ENCODE assay signal across 17 cellular contexts in the genomic region with DNA sequence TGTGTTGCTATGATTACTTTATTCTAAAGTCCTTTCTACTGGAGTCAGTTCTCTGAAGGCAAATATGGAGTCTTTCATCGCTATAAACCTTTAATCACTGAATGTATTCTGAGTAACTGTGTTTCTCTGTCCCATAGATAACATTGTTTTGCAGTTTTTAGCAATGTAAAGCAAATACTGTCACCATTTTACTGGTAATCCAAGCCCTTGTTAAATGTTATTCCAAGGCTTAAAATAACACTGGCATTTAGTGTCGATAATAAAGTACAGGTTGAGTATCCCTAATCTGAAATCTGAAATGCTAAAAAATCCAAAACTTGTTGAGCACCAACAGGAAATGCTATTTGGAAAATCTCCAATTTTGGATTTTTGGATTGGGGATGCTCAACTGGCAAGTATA. TPM values are rescaled to one million over a fixed set of nuclear protein-coding genes. Genes with fewer than 3 reads are reported as not detected.
DNase-seq lines count a peak whose midpoint lies in the region; ATAC-seq and TF ChIP-seq lines count a peak whose summit lies in the region.
"Had no signal": no experiment of that assay in that cellular context is flagged by ENCODE, and none has a peak within 500 bp of the region (broad histone marks: within the 10 kb centered on the region; RNA-seq: fewer than 3 reads in every experiment).

No MANE protein-coding gene starts in this region.

- no peak for DNase-seq in CD4-positive, alpha-beta memory T cell
- no peak for DNase-seq in CD8-positive, alpha-beta memory T cell
- DNase-seq in RWPE2 (ENCODE audit: low spot score): no peak
- DNase-seq in immature natural killer cell: no peak
- no peak for DNase-seq in ureter (ENCODE audit: low spot score)
- DNase-seq in NCI-H2029 treated with DMSO at 0.1 percent for 48 hours (lab: John Stamatoyannopoulos, UW): no peak
- no peak for DNase-seq in superior temporal gyrus (ENCODE audit: extremely low spot score)
- DNase-seq: BE2C; Caco-2; CD8-positive, alpha-beta T cell; DMS 273 treated with DMSO at 0.1 percent for 48 hours; GM23248 had no signal

- H3K4me1 ChIP-seq in CD4-positive, alpha-beta memory T cell (ENCODE audit: insufficient read depth, low read length): no peaks in the 10 kb centered on the region
- H3K4me1 ChIP-seq in CD8-positive, alpha-beta memory T cell (ENCODE audit: insufficient read depth, low read length): no peaks in the 10 kb centered on the region
- H3K4me1 ChIP-seq in RWPE2 (ENCODE audit: insufficient read depth, poor library complexity, severe bottlenecking): peaks cover 9% of the 10 kb centered on the region
- H3K4me1 ChIP-seq: BE2C had no signal

- no peaks in the 10 kb centered on the region for H3K9me3 ChIP-seq in CD4-positive, alpha-beta memory T cell (ENCODE audit: control insufficient read depth in 1 of 2, low read length in 2 of 2)
- H3K9me3 ChIP-seq in CD8-positive, alpha-beta memory T cell (ENCODE audit: low read length): no peaks in the 10 kb centered on the region
- H3K9me3 ChIP-seq in RWPE2 (ENCODE audit: severe bottlenecking): no peaks in the 10 kb centered on the region
- H3K9me3 ChIP-seq: A549, Caco-2 had no signal

- no peak for ATAC-seq in RWPE2 (ENCODE audit: low read depth)
- ATAC-seq in GM19395 (IDR thresholded peaks at IDR 0.05; ENCODE audit: unreplicated experiment): no peak
- ATAC-seq: A549; CD8-positive, alpha-beta T cell; HCT116 had no signal

- no peaks in the 10 kb centered on the region for H3K27me3 ChIP-seq in CD4-positive, alpha-beta memory T cell (ENCODE audit: insufficient read depth, low read length)
- no peaks in the 10 kb centered on the region for H3K27me3 ChIP-seq in CD8-positive, alpha-beta memory T cell (ENCODE audit: insufficient read depth, low read length, poor library complexity, severe bottlenecking)
- no peaks in the 10 kb centered on the region for H3K27me3 ChIP-seq in RWPE2 (ENCODE audit: insufficient read depth, poor library complexity, severe bottlenecking)
- H3K27me3 ChIP-seq: BE2C had no signal

- intact Hi-C loops in CD4-positive, alpha-beta memory T cell (cut with micrococcal nuclease): loop anchor here (2.0 kb wide), 1 partner anchor 47 kb away; no protein-coding TSS in a partner anchor

- no peak overlapping the region for H3K4me3 Mint-ChIP-seq in CD4-positive, alpha-beta memory T cell
- H3K4me3 Mint-ChIP-seq in CD8-positive, alpha-beta memory T cell: no peak overlapping the region
- H3K4me3 Mint-ChIP-seq in immature natural killer cell: no peak overlapping the region
- H3K4me3 Mint-ChIP-seq: CD8-positive, alpha-beta T cell; IgD-negative memory B cell had no signal

- H3K27ac Mint-ChIP-seq in CD4-positive, alpha-beta memory T cell: peak overlapping the region in 4 of 7 donors; percentile 9 to 76 (median 18)
- peak overlapping the region in 6 of 8 donors; percentile 3 to 80 (median 16) for H3K27ac Mint-ChIP-seq in CD8-positive, alpha-beta memory T cell
- peak overlapping the region in 5 of 6 donors; percentile 3 to 46 (median 26) for H3K27ac Mint-ChIP-seq in immature natural killer cell
- H3K27ac Mint-ChIP-seq: CD8-positive, alpha-beta T cell had no signal

- no peak overlapping the region for H3K27ac ChIP-seq in CD4-positive, alpha-beta memory T cell (ENCODE audit: low read depth, low read length)
- no peak overlapping the region for H3K27ac ChIP-seq in CD8-positive, alpha-beta memory T cell (ENCODE audit: low read depth, low read length)
- H3K27ac ChIP-seq in RWPE2 (ENCODE audit: poor library complexity, severe bottlenecking): peak overlapping the region; percentile 9
- H3K27ac ChIP-seq: A549, C4-2B, GM23248 had no signal

- peaks cover 56 to 79% of the 10 kb centered on the region in 2 donors for H3K36me3 Mint-ChIP-seq in CD4-positive, alpha-beta memory T cell
- H3K36me3 Mint-ChIP-seq in CD8-positive, alpha-beta memory T cell: peaks cover 9 to 85% (median 27%) of the 10 kb centered on the region in 3 donors
- peaks cover 22 to 47% (median 31%) of the 10 kb centered on the region in 3 donors for H3K36me3 Mint-ChIP-seq in immature natural killer cell

- CTCF ChIA-PET in CD4-positive, alpha-beta memory T cell (lab: Charles Lee; ENCODE audit: partially characterized antibody): interaction anchor here (1.3 kb wide), 1 partner anchor 12 kb away, joined by 3 read pairs; no protein-coding TSS in a partner anchor
- CTCF ChIA-PET in CD8-positive, alpha-beta memory T cell (lab: Charles Lee): no interaction called here

- POLR2A ChIA-PET in CD4-positive, alpha-beta memory T cell (lab: Charles Lee; ENCODE audit: partially characterized antibody): no interaction called here
- POLR2A ChIA-PET in CD8-positive, alpha-beta memory T cell (lab: Charles Lee): no interaction called here

- peaks cover 67% of the 10 kb centered on the region for H3K36me3 ChIP-seq in CD4-positive, alpha-beta memory T cell (ENCODE audit: insufficient read depth, low read length)
- peaks cover 52% of the 10 kb centered on the region for H3K36me3 ChIP-seq in CD8-positive, alpha-beta memory T cell (ENCODE audit: insufficient read depth, low read length)
- peaks cover 100% of the 10 kb centered on the region for H3K36me3 ChIP-seq in RWPE2 (ENCODE audit: low read depth)

- peaks cover 11 to 31% (median 17%) of the 10 kb centered on the region in 4 donors for H3K4me1 Mint-ChIP-seq in CD4-positive, alpha-beta memory T cell
- H3K4me1 Mint-ChIP-seq in CD8-positive, alpha-beta memory T cell: peaks cover 24 to 44% (median 39%) of the 10 kb centered on the region in 3 donors
- peaks cover 19 to 41% of the 10 kb centered on the region in 2 donors for H3K4me1 Mint-ChIP-seq in immature natural killer cell

- H3K9me3 Mint-ChIP-seq in CD4-positive, alpha-beta memory T cell: no peaks in the 10 kb centered on the region
- H3K9me3 Mint-ChIP-seq in CD8-positive, alpha-beta memory T cell: no peaks in the 10 kb centered on the region
- H3K9me3 Mint-ChIP-seq in immature natural killer cell: no peaks in the 10 kb centered on the region
- H3K9me3 Mint-ChIP-seq: CD8-positive, alpha-beta T cell; IgD-negative memory B cell had no signal

- no peak overlapping the region for H3K4me3 ChIP-seq in CD4-positive, alpha-beta memory T cell (ENCODE audit: low read length in 2 of 2)
- H3K4me3 ChIP-seq in CD8-positive, alpha-beta memory T cell (ENCODE audit: low read length): no peak overlapping the region
- no peak overlapping the region for H3K4me3 ChIP-seq in RWPE2 (ENCODE audit: severe bottlenecking)
- H3K4me3 ChIP-seq: A549, GM23248 had no signal

- no peak for TF ChIP-seq CTCF in RWPE2 (IDR thresholded peaks at IDR 0.05; ENCODE audit: poor library complexity, severe bottlenecking)

- no peaks in the 10 kb centered on the region for H3K27me3 Mint-ChIP-seq in CD4-positive, alpha-beta memory T cell
- no peaks in the 10 kb centered on the region for H3K27me3 Mint-ChIP-seq in CD8-positive, alpha-beta memory T cell
- H3K27me3 Mint-ChIP-seq in immature natural killer cell (ENCODE audit: low read depth in 3 of 3): peaks cover 0 to 7% (median 1%) of the 10 kb centered on the region in 3 donors
- H3K27me3 Mint-ChIP-seq: IgD-negative memory B cell had no signal

RNA-seq across cellular contexts. Expression of a gene that starts 24.6 kb away (rescaled TPM):
- total RNA-seq in CD4-positive, alpha-beta memory T cell: 10 to 100 TPM; 93.9 to 98.6 TPM
- 10 to 100 TPM; 54.1 to 58.4 TPM for polyA plus RNA-seq in CD4-positive, alpha-beta memory T cell
- 10 to 100 TPM; 51.4 to 57.5 TPM for total RNA-seq in CD8-positive, alpha-beta memory T cell
- 62.2 TPM for polyA plus RNA-seq in CD8-positive, alpha-beta memory T cell
- 10 to 100 TPM; 64.0 to 85.7 (median 68.2) TPM for polyA plus RNA-seq in immature natural killer cell
- total RNA-seq in ureter: 68.6 TPM
